Comparison of ENCODE assay signal across 20 cellular contexts in the genomic region with DNA sequence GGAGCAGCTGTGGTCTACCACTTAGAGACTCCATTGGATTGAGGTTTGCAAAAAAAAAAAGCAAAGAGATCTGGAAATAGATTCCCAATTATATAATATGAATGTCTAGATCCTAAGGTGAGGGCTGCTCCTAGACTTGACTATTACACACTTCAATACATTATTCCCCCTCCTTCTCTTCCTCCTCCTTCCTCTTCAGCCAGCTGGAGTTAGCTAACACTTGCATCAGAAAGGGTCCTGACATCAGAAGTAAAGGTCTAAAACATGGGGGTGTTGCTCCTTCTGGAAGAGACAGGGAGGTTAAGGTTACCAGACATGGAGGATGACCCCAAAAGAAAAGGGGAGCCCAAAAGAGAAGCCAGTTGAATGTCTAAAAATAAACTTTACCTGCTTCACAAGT. TPM values are rescaled to one million over a fixed set of nuclear protein-coding genes. Genes with fewer than 3 reads are reported as not detected.
DNase-seq lines count a peak whose midpoint lies in the region; ATAC-seq, FAIRE-seq and TF ChIP-seq lines count a peak whose summit lies in the region.
"Had no signal": no experiment of that assay in that cellular context is flagged by ENCODE, and none has a peak within 500 bp of the region (broad histone marks: within the 10 kb centered on the region; RNA-seq: fewer than 3 reads in every experiment).

No MANE protein-coding gene starts in this region.

- H3K4me3 Mint-ChIP-seq in stimulated activated effector memory CD8-positive, alpha-beta T cell treated with anti-CD3 and anti-CD28 coated beads, Interleukin-12 subunit alpha, Interleukin-12 subunit beta, amount 100 ng/mL, for 72 hours: no peak overlapping the region
- H3K4me3 Mint-ChIP-seq: CD4-positive, CD25-positive, alpha-beta regulatory T cell; HFFc6 had no signal

- H3K9me2 ChIP-seq in DOHH2 (replicated peaks; ENCODE audit: control insufficient read depth, low read length): no peaks in the 10 kb centered on the region
- H3K9me2 ChIP-seq in Loucy (replicated peaks; ENCODE audit: low read depth, low read length): no peaks in the 10 kb centered on the region

- peak overlapping the region; percentile 34; the same call in 1 of the 2 replicates for H2AFZ ChIP-seq in Loucy (ENCODE audit: low read length)
- H2AFZ ChIP-seq in GM12878 (ENCODE audit: control insufficient read depth, low read depth, low read length): peak overlapping the region; percentile 31

- FAIRE-seq in A549 (lab: Jason Lieb, UNC) (no peak), GM12878 (lab: Jason Lieb, UNC) (no peak)
- FAIRE-seq: G401.6, H54 had no signal

- no peak overlapping the region for H3K27ac Mint-ChIP-seq in stimulated activated effector memory CD8-positive, alpha-beta T cell treated with anti-CD3 and anti-CD28 coated beads, Interleukin-12 subunit alpha, Interleukin-12 subunit beta, amount 100 ng/mL, for 72 hours
- H3K27ac Mint-ChIP-seq: CD4-positive, CD25-positive, alpha-beta regulatory T cell; HFFc6 had no signal

- H3K4me1 Mint-ChIP-seq in stimulated activated effector memory CD8-positive, alpha-beta T cell treated with anti-CD3 and anti-CD28 coated beads, Interleukin-12 subunit alpha, Interleukin-12 subunit beta, amount 100 ng/mL, for 72 hours: peaks cover 14% of the 10 kb centered on the region

- no TSS peak for BruUV-seq in GM12878 (replicated peaks; lab: Mats Ljungman, UMichigan)

- TF ChIP-seq RAD21 in A549 (conservative IDR thresholded peaks at IDR 0.05 in 1 of 2, IDR thresholded peaks at IDR 0.05 in 1 of 2) (no peak), GM12878 (IDR thresholded peaks at IDR 0.05; ENCODE audit: insufficient read depth, low read depth, low read length) (no peak)

- ATAC-seq in A549 (no peak), GM12878 (no peak)
- ATAC-seq in stimulated activated effector memory CD8-positive, alpha-beta T cell treated with anti-CD3 and anti-CD28 coated beads, Interleukin-12 subunit alpha, Interleukin-12 subunit beta, amount 100 ng/mL, for 72 hours: no peak

- in situ Hi-C loops in GM12878 (cut with MboI): no loop called here

- no peak for TF ChIP-seq CTCF in A549 (IDR thresholded peaks at IDR 0.05)
- no peak for TF ChIP-seq CTCF in DOHH2 (IDR thresholded peaks at IDR 0.05; ENCODE audit: low read depth, low read length, poor library complexity, severe bottlenecking)
- TF ChIP-seq CTCF in Loucy (conservative IDR thresholded peaks at IDR 0.05; ENCODE audit: low read length): no peak
- no peak for TF ChIP-seq CTCF in GM12878 (IDR thresholded peaks at IDR 0.05 in 2 of 3, conservative IDR thresholded peaks at IDR 0.05 in 1 of 3; ENCODE audit: control insufficient read depth in 2 of 3, extremely low read depth in 1 of 3, insufficient read depth in 1 of 3, low read depth in 3 of 3, low read length in 3 of 3)
- TF ChIP-seq CTCF in WERI-Rb-1 (IDR thresholded peaks at IDR 0.05; ENCODE audit: low read depth, low read length): no peak

- H3K4me1 ChIP-seq in A549: peaks cover 41% of the 10 kb centered on the region
- peaks cover 91% of the 10 kb centered on the region for H3K4me1 ChIP-seq in DOHH2 (ENCODE audit: control insufficient read depth, low read length)
- H3K4me1 ChIP-seq in Loucy (ENCODE audit: insufficient read depth, low read length, poor library complexity, severe bottlenecking): peaks cover 31% of the 10 kb centered on the region
- peaks cover 43% of the 10 kb centered on the region for H3K4me1 ChIP-seq in GM12878 (ENCODE audit: control insufficient read depth, insufficient read depth, low read length)

- H3K36me3 Mint-ChIP-seq in stimulated activated effector memory CD8-positive, alpha-beta T cell treated with anti-CD3 and anti-CD28 coated beads, Interleukin-12 subunit alpha, Interleukin-12 subunit beta, amount 100 ng/mL, for 72 hours: no peaks in the 10 kb centered on the region
- H3K36me3 Mint-ChIP-seq: CD4-positive, CD25-positive, alpha-beta regulatory T cell had no signal

- H3K9me3 Mint-ChIP-seq in stimulated activated effector memory CD8-positive, alpha-beta T cell treated with anti-CD3 and anti-CD28 coated beads, Interleukin-12 subunit alpha, Interleukin-12 subunit beta, amount 100 ng/mL, for 72 hours: no peaks in the 10 kb centered on the region
- H3K9me3 Mint-ChIP-seq: HFFc6 had no signal

- TF ChIP-seq EP300 in A549 (IDR thresholded peaks at IDR 0.05) (no peak), GM12878 (IDR thresholded peaks at IDR 0.05; ENCODE audit: borderline replicate concordance in 1 of 2, control insufficient read depth in 1 of 2, low read depth in 2 of 2, low read length in 2 of 2) (no peak)

- TF ChIP-seq POLR2A in A549 (IDR thresholded peaks at IDR 0.05; ENCODE audit: low read length) (no peak), GM12878 (IDR thresholded peaks at IDR 0.05; ENCODE audit: low read depth, low read length) (no peak)

- intact Hi-C loops in GM12878 (cut with micrococcal nuclease; ENCODE audit: unreplicated experiment): no loop called here

- H3K79me2 ChIP-seq in DOHH2 (ENCODE audit: control insufficient read depth, low read length): peaks cover 99% of the 10 kb centered on the region
- no peaks in the 10 kb centered on the region for H3K79me2 ChIP-seq in Loucy (ENCODE audit: insufficient read depth, low read length)
- peaks cover 29% of the 10 kb centered on the region for H3K79me2 ChIP-seq in GM12878 (ENCODE audit: control insufficient read depth, insufficient read depth, low read length)

- H3K36me3 ChIP-seq in DOHH2 (ENCODE audit: control insufficient read depth, low read length) (peaks cover 49% of the 10 kb centered on the region), Loucy (ENCODE audit: insufficient read depth, low read length) (no peaks in the 10 kb centered on the region), GM12878 (ENCODE audit: control insufficient read depth in 2 of 2, insufficient read depth in 2 of 2, low read length in 1 of 2) (peaks cover 0 to 2% of the 10 kb centered on the region in 2 experiments; a peak in 1 of 4 replicates), WERI-Rb-1 (no peaks in the 10 kb centered on the region)

- CTCF ChIA-PET in A549 (lab: Yijun Ruan, JAX): interaction anchor here (1.4 kb wide), 1 partner anchor 11 kb away, joined by 3 read pairs; no protein-coding TSS in a partner anchor
- CTCF ChIA-PET in GM12878 (lab: Yijun Ruan, JAX): interaction anchor here (0.8 to 1.0 kb wide), 3 partner anchors 8 to 555 kb away, joined by 3 to 4 read pairs (median 3); no protein-coding TSS in a partner anchor

- H3K4me2 ChIP-seq in A549 (peak overlapping the region; percentile 55), DOHH2 (ENCODE audit: low read length) (peak overlapping the region; percentile 85), Loucy (ENCODE audit: low read depth, low read length, poor library complexity, severe bottlenecking) (no peak overlapping the region), GM12878 (ENCODE audit: control insufficient read depth, insufficient read depth) (peak overlapping the region; percentile 51; the same call in 1 of the 2 replicates)

- H4K20me1 ChIP-seq in DOHH2 (ENCODE audit: control insufficient read depth, insufficient read depth, low read depth, low read length) (no peaks in the 10 kb centered on the region), Loucy (ENCODE audit: insufficient read depth, low read length, poor library complexity, severe bottlenecking) (no peaks in the 10 kb centered on the region), GM12878 (ENCODE audit: control insufficient read depth, insufficient read depth) (no peaks in the 10 kb centered on the region)

- H3K9ac ChIP-seq in Loucy (ENCODE audit: low read depth, low read length, poor library complexity, severe bottlenecking): no peak overlapping the region
- H3K9ac ChIP-seq in GM12878 (ENCODE audit: control insufficient read depth, insufficient read depth, low read length): no peak overlapping the region

- no peaks in the 10 kb centered on the region for H3K27me3 ChIP-seq in DOHH2 (ENCODE audit: control insufficient read depth, low read length)
- H3K27me3 ChIP-seq in Loucy (ENCODE audit: insufficient read depth, low read length, poor library complexity, severe bottlenecking): no peaks in the 10 kb centered on the region
- H3K27me3 ChIP-seq in GM12878 (replicated peaks in 1 of 2; ENCODE audit: control insufficient read depth in 2 of 2, insufficient read depth in 2 of 2, low read length in 1 of 2): no peaks in the 10 kb centered on the region
- no peaks in the 10 kb centered on the region for H3K27me3 ChIP-seq in WERI-Rb-1 (ENCODE audit: insufficient read depth, low read depth, severe bottlenecking)

- POLR2A ChIA-PET in A549 (lab: Yijun Ruan, JAX): interaction anchor here (0.6 kb wide), 1 partner anchor 15 kb away, joined by 3 read pairs; no protein-coding TSS in a partner anchor
- POLR2A ChIA-PET in GM12878 (lab: Charles Lee): interaction anchor here (1.3 to 10.7 kb wide), 3 partner anchors 12 to 197 kb away, joined by 3 to 138 read pairs (median 4); no protein-coding TSS in a partner anchor

- DNase-seq in A549 (ENCODE audit: low read depth in 1 of 2, low spot score in 1 of 2) (no peak), GM12878 (ENCODE audit: low read depth, low spot score) (no peak), WERI-Rb-1 (no peak)
- DNase-seq in stimulated activated effector memory CD8-positive, alpha-beta T cell treated with anti-CD3 and anti-CD28 coated beads, Interleukin-12 subunit alpha, Interleukin-12 subunit beta, amount 100 ng/mL, for 72 hours (ENCODE audit: low spot score in 2 of 2): no peak
- DNase-seq in stimulated activated CD4-positive, alpha-beta T cell treated with anti-CD3 and anti-CD28 coated beads, Interleukin-2, amount 100 ng/mL, for 48 hours: no peak
- DNase-seq in stimulated activated CD4-positive, alpha-beta T cell treated with anti-CD3 and anti-CD28 coated beads, Interleukin-4, amount 100 ng/mL, for 24 hours: no peak
- DNase-seq: CD4-positive, CD25-positive, alpha-beta regulatory T cell; DMS 273 treated with DMSO at 0.1 percent for 48 hours; HFFc6; KBM-7; NCI-H1694; NCI-H2081; NCI-H2171 treated with DMSO at 0.1 percent for 48 hours; NCI-H524 treated with DMSO at 0.1 percent for 48 hours; SHP77; SW 1271 had no signal

- no peaks in the 10 kb centered on the region for H3K9me3 ChIP-seq in A549
- no peaks in the 10 kb centered on the region for H3K9me3 ChIP-seq in DOHH2 (ENCODE audit: control insufficient read depth, insufficient read depth, low read length)
- H3K9me3 ChIP-seq in Loucy (ENCODE audit: insufficient read depth, low read depth, low read length): no peaks in the 10 kb centered on the region
- H3K9me3 ChIP-seq in GM12878 (replicated peaks; ENCODE audit: control insufficient read depth, insufficient read depth, low read length): no peaks in the 10 kb centered on the region; the same call in 2 of the 3 replicates
- H3K9me3 ChIP-seq in WERI-Rb-1 (ENCODE audit: severe bottlenecking): no peaks in the 10 kb centered on the region

- peak overlapping the region; percentile 57 to 64; a peak in 5 of 6 replicates for H3K27ac ChIP-seq in A549
- peak overlapping the region; percentile 90 for H3K27ac ChIP-seq in DOHH2 (ENCODE audit: low read depth, low read length)
- H3K27ac ChIP-seq in GM12878 (ENCODE audit: control insufficient read depth, insufficient read depth): no peak overlapping the region
- no peak overlapping the region for H3K27ac ChIP-seq in WERI-Rb-1

- H3K4me3 ChIP-seq in A549: peak overlapping the region; percentile 10; the same call in 1 of the 3 replicates
- H3K4me3 ChIP-seq in DOHH2 (ENCODE audit: low read length): peak overlapping the region; percentile 63
- H3K4me3 ChIP-seq in Loucy (ENCODE audit: low read length, poor library complexity, severe bottlenecking): no peak overlapping the region
- no peak overlapping the region for H3K4me3 ChIP-seq in GM12878
- H3K4me3 ChIP-seq in WERI-Rb-1 (ENCODE audit: low read depth, low read length): no peak overlapping the region

- H3F3A ChIP-seq in DOHH2 (ENCODE audit: control insufficient read depth, insufficient read depth): peaks cover 37% of the 10 kb centered on the region
- no peaks in the 10 kb centered on the region for H3F3A ChIP-seq in Loucy (ENCODE audit: low read depth)

- SMC1A ChIA-PET in GM12878 (lab: Charles Lee; ENCODE audit: uncharacterized antibody, unreplicated experiment): interaction anchor here (1.0 to 15.1 kb wide), 7 partner anchors 8 to 408 kb away, joined by 3 to 260 read pairs (median 3); no protein-coding TSS in a partner anchor

- RAD21 ChIA-PET in GM12878 (lab: Charles Lee; ENCODE audit: unreplicated experiment): interaction anchor here (1.0 to 13.1 kb wide), 7 partner anchors 10 to 408 kb away, joined by 3 to 187 read pairs (median 5); partner anchors contain the start of gene NR3C1

RNA-seq across cellular contexts. Expression of gene NR3C1, which starts 12.9 kb away (rescaled TPM):
- polyA plus RNA-seq in A549 (2011; rRNA removed): 73.0 and 79.5 TPM in 2 replicates
- polyA plus RNA-seq in A549 (2012; cell fraction: cytosol; rRNA removed): 14.9 and 18.7 TPM in 2 replicates
- polyA plus RNA-seq in A549 (2012; cell fraction: nucleus; rRNA removed): 10.0 and 13.8 TPM in 2 replicates
- polyA plus RNA-seq in A549 (2017; fragmentation: RNase III; extraction: RNeasy Plus Mini Kit Qiagen cat#74134 plus additional on column Dnase treatment): 46.5 to 48.8 TPM (median 48.2 TPM) in 3 replicates
- 82.2 and 84.0 TPM in 2 replicates for polyA minus RNA-seq in A549 (2011; rRNA and poly(A)+ RNA removed)
- 658 and 663 TPM in 2 replicates for total RNA-seq in GM12878 (2013; cell fraction: nucleolus; rRNA removed)
- total RNA-seq in GM12878 (2014; rRNA removed): 79.9 and 108 TPM in 2 replicates
- total RNA-seq in GM12878 (2014; rRNA removed; fragmentation: Illumina TruSeq; extraction: Trizol): 104 and 114 TPM in 2 replicates
- total RNA-seq in GM12878 (2021): 124 and 134 TPM in 2 replicates
- polyA plus RNA-seq in GM12878 (2011; ENCODE audit: low read depth): 38.5 TPM
- polyA plus RNA-seq in GM12878 (2011; rRNA removed): 141 and 181 TPM in 2 replicates
- polyA plus RNA-seq in GM12878 (2011; cell fraction: cytosol; rRNA removed): 63.4 and 85.5 TPM in 2 replicates
- polyA plus RNA-seq in GM12878 (2011; cell fraction: nucleus; rRNA removed): 55.0 and 75.3 TPM in 2 replicates
- 41.4 and 59.0 TPM in 2 replicates for polyA plus RNA-seq in GM12878 (2012)
- polyA plus RNA-seq in GM12878 (2014; fragmentation: Illumina TruSeq; extraction: Trizol): 83.7 and 104 TPM in 2 replicates
- 100 to 1,000 TPM in 1 of 2 experiments, 10 to 100 TPM in 1; 89.0 to 119 TPM for polyA plus RNA-seq in GM12878 (2014; fragmentation: Nextera tagmentation; extraction: Ambion mirVana)
- polyA plus RNA-seq in GM12878 (2014; rRNA removed): 37.2 and 49.7 TPM in 2 replicates
- 100 to 1,000 TPM; 114 to 123 TPM for polyA plus RNA-seq in GM12878 (2016; fragmentation: Nextera tagmentation; extraction: Ambion mirVana)
- 252 and 261 TPM in 2 replicates for polyA minus RNA-seq in GM12878 (2011; rRNA and poly(A)+ RNA removed)
- polyA minus RNA-seq in GM12878 (2011; cell fraction: cytosol; rRNA and poly(A)+ RNA removed): 80.9 and 85.6 TPM in 2 replicates
- 189 and 197 TPM in 2 replicates for polyA minus RNA-seq in GM12878 (2011; cell fraction: nucleus; rRNA and poly(A)+ RNA removed)

Comparison
In these comparisons a context has a peak if more than half of its experiments do, and no peak if none do; other contexts are left out.
1. H3K27ac ChIP-seq: peak in A549 (2 of 2) and DOHH2 (single experiment); none in GM12878 (single experiment) and WERI-Rb-1 (single experiment).
2. H3K4me3 ChIP-seq: peak in A549 (single experiment) and DOHH2 (single experiment); none in Loucy (single experiment), GM12878 (single experiment) and WERI-Rb-1 (single experiment).